ENCODE assay signal across 10 cellular contexts in genomic region chr19:36221474-36221873, GRCh38.
"Had no signal": no experiment of that assay in that cellular context is flagged by ENCODE, and none has a peak within 500 bp of the region (broad histone marks: within the 10 kb centered on the region; RNA-seq: fewer than 3 reads in every experiment).

No MANE protein-coding gene starts in this region.

- H3K27ac Mint-ChIP-seq: activated naive CD4-positive, alpha-beta T cell treated with anti-CD3 and anti-CD28 coated beads, Interleukin-2, amount 10 ng/mL, durations not matched to agents 7 days and 5 days; activated T-helper 17 cell treated with anti-CD3 and anti-CD28 coated beads, Interleukin-2, amount 50 U/mL, for 72 hours; stimulated activated naive B cell treated with anti-CD40 and anti-IgM and Interleukin-4, amounts not matched to agents 10 μg/mL and 1 μg/mL and 100 μg/mL, for 72 hours; T-helper 2 cell treated with Interferon-gamma antibody and Interleukin-4, amounts not matched to agents 5 μg/mL and 100 μg/mL, for 36 hours had no signal

- H3K27me3 Mint-ChIP-seq: activated naive CD4-positive, alpha-beta T cell treated with anti-CD3 and anti-CD28 coated beads, Interleukin-2, amount 10 ng/mL, durations not matched to agents 7 days and 5 days; activated T-helper 17 cell treated with anti-CD3 and anti-CD28 coated beads, Interleukin-2, amount 50 U/mL, for 72 hours; stimulated activated naive B cell treated with anti-CD40 and anti-IgM and Interleukin-4, amounts not matched to agents 10 μg/mL and 1 μg/mL and 100 μg/mL, for 72 hours had no signal

- ATAC-seq: activated T-helper 17 cell treated with anti-CD3 and anti-CD28 coated beads, Interleukin-2, amount 50 U/mL, for 72 hours; foreskin keratinocyte; left ventricle myocardium superior; stimulated activated naive B cell treated with anti-CD40 and anti-IgM and Interleukin-4, amounts not matched to agents 10 μg/mL and 1 μg/mL and 100 μg/mL, for 72 hours had no signal

- DNase-seq: activated naive CD4-positive, alpha-beta T cell treated with anti-CD3 and anti-CD28 coated beads, Interleukin-2, amount 10 ng/mL, durations not matched to agents 7 days and 5 days; colonic mucosa; foreskin keratinocyte; left ventricle myocardium superior; mesendoderm; ovary; stimulated activated naive B cell treated with anti-CD40 and anti-IgM and Interleukin-4, amounts not matched to agents 10 μg/mL and 1 μg/mL and 100 μg/mL, for 72 hours; tibial artery had no signal

- H3K4me3 Mint-ChIP-seq: activated naive CD4-positive, alpha-beta T cell treated with anti-CD3 and anti-CD28 coated beads, Interleukin-2, amount 10 ng/mL, durations not matched to agents 7 days and 5 days; activated T-helper 17 cell treated with anti-CD3 and anti-CD28 coated beads, Interleukin-2, amount 50 U/mL, for 72 hours; stimulated activated naive B cell treated with anti-CD40 and anti-IgM and Interleukin-4, amounts not matched to agents 10 μg/mL and 1 μg/mL and 100 μg/mL, for 72 hours; T-helper 2 cell treated with Interferon-gamma antibody and Interleukin-4, amounts not matched to agents 5 μg/mL and 100 μg/mL, for 36 hours had no signal
